Comparison of ENCODE assay signal across 18 cellular contexts in genomic region chr4:152482211-152482610, GRCh38. TPM values are rescaled to one million over a fixed set of nuclear protein-coding genes. Genes with fewer than 3 reads are reported as not detected.
DNase-seq lines count a peak whose midpoint lies in the region; ATAC-seq, FAIRE-seq and TF ChIP-seq lines count a peak whose summit lies in the region.
"Had no signal": no experiment of that assay in that cellular context is flagged by ENCODE, and none has a peak within 500 bp of the region (broad histone marks: within the 10 kb centered on the region; RNA-seq: fewer than 3 reads in every experiment).

No MANE protein-coding gene starts in this region.

- H3K36me3 Mint-ChIP-seq in effector memory CD8-positive, alpha-beta T cell (ENCODE audit: insufficient read depth) = peaks cover 6% of the 10 kb centered on the region
- H3K36me3 Mint-ChIP-seq in type B pancreatic cell = no peaks in the 10 kb centered on the region

- H3K9me3 Mint-ChIP-seq in effector memory CD8-positive, alpha-beta T cell = peaks cover 0 to 2% of the 10 kb centered on the region in 2 donors
- no peaks in the 10 kb centered on the region for H3K9me3 Mint-ChIP-seq in type B pancreatic cell
- H3K9me3 Mint-ChIP-seq: CD8-positive, alpha-beta memory T cell had no signal

- FAIRE-seq in GM12878 (lab: Jason Lieb, UNC) = peak; percentile 27
- FAIRE-seq: GM12892, GM18507, H54 had no signal

- peak overlapping the region; percentile 67 to 72 for H3K27ac Mint-ChIP-seq in effector memory CD8-positive, alpha-beta T cell
- H3K27ac Mint-ChIP-seq in type B pancreatic cell = no peak overlapping the region
- H3K27ac Mint-ChIP-seq: B cell; CD8-positive, alpha-beta memory T cell; GM23338 had no signal

- RAD21 ChIA-PET in GM12878 (lab: Charles Lee; ENCODE audit: unreplicated experiment) = no interaction called here

- H3K4me3 Mint-ChIP-seq in effector memory CD8-positive, alpha-beta T cell = no peak overlapping the region
- H3K4me3 Mint-ChIP-seq in type B pancreatic cell = no peak overlapping the region
- H3K4me3 Mint-ChIP-seq: B cell; CD4-positive, CD25-positive, alpha-beta regulatory T cell; CD8-positive, alpha-beta memory T cell; GM23338 had no signal

- H2AFZ ChIP-seq in ACC112 (ENCODE audit: low read length, unreplicated experiment) (no peak overlapping the region), GM12878 (ENCODE audit: control insufficient read depth, low read depth, low read length) (no peak overlapping the region)
- H2AFZ ChIP-seq: GM23338 had no signal

- H3K9ac ChIP-seq in GM12878 (ENCODE audit: control insufficient read depth, insufficient read depth, low read length) = no peak overlapping the region
- H3K9ac ChIP-seq in skeletal muscle satellite cell (ENCODE audit: low read depth, low read length) = no peak overlapping the region
- H3K9ac ChIP-seq: BLaER1 treated with 17β-estradiol and CSF1 and Interleukin-3, amounts not matched to agents 10 nM and 100 nM had no signal

- no peaks in the 10 kb centered on the region; the same call in 1 of the 2 replicates for H4K20me1 ChIP-seq in GM12878 (ENCODE audit: control insufficient read depth, insufficient read depth)

- H3K9me3 ChIP-seq in GM12878 (replicated peaks; ENCODE audit: control insufficient read depth, insufficient read depth, low read length) (peaks cover 10% of the 10 kb centered on the region), skeletal muscle satellite cell (replicated peaks; ENCODE audit: low read length) (no peaks in the 10 kb centered on the region)

- TF ChIP-seq EP300 in GM12878 (IDR thresholded peaks at IDR 0.05; ENCODE audit: borderline replicate concordance in 1 of 2, control insufficient read depth in 1 of 2, low read depth in 2 of 2, low read length in 2 of 2) = no peak

- intact Hi-C loops in GM12878 (cut with micrococcal nuclease; ENCODE audit: unreplicated experiment) = no loop called here

- TF ChIP-seq POLR2A in GM12878 (IDR thresholded peaks at IDR 0.05; ENCODE audit: low read depth, low read length) = no peak

- H3K27me3 Mint-ChIP-seq in effector memory CD8-positive, alpha-beta T cell = no peaks in the 10 kb centered on the region
- no peaks in the 10 kb centered on the region for H3K27me3 Mint-ChIP-seq in type B pancreatic cell
- H3K27me3 Mint-ChIP-seq: B cell; CD4-positive, CD25-positive, alpha-beta regulatory T cell; CD8-positive, alpha-beta memory T cell had no signal

- H3K27ac ChIP-seq in ACC112 (ENCODE audit: low read depth, low read length) (peak overlapping the region; percentile 14), GM12878 (ENCODE audit: control insufficient read depth, insufficient read depth) (no peak overlapping the region), caudate nucleus (ENCODE audit: low read depth, low read length) (no peak overlapping the region)
- H3K27ac ChIP-seq: BLaER1 treated with 17β-estradiol and CSF1 and Interleukin-3, amounts not matched to agents 10 nM and 100 nM had no signal

- WGBS in GM12878 (ENCODE audit: insufficient coverage, insufficient replicate concordance, low lambda C conversion rate, missing lambda C conversion rate) = 100% methylated on average over 2 of the region's 2 CpGs

- no peak for ATAC-seq in GM12878
- ATAC-seq in effector memory CD8-positive, alpha-beta T cell (replicated peaks) = no peak
- ATAC-seq: GM23338 had no signal

- H3K79me2 ChIP-seq in ACC112 (ENCODE audit: control insufficient read depth, insufficient read depth, low read length, unreplicated experiment) (peaks cover 25% of the 10 kb centered on the region), GM12878 (ENCODE audit: control insufficient read depth, insufficient read depth, low read length) (peaks cover 52% of the 10 kb centered on the region)

- CTCF ChIA-PET in GM12878 (lab: Yijun Ruan, JAX) = interaction anchor here (2.7 kb wide), 1 partner anchor 16 kb away, joined by 7 read pairs; no protein-coding TSS in a partner anchor

- DNase-seq in GM12878 (ENCODE audit: low read depth, low spot score) = no peak
- DNase-seq in effector memory CD8-positive, alpha-beta T cell = no peak
- no peak for DNase-seq in caudate nucleus (lab: John Stamatoyannopoulos, UW)
- no peak for DNase-seq in C1 segment of cervical spinal cord (lab: John Stamatoyannopoulos, UW)
- no peak for DNase-seq in type B pancreatic cell (ENCODE audit: extremely low spot score, unreplicated experiment)
- DNase-seq: 8988T; CD4-positive, CD25-positive, alpha-beta regulatory T cell; CD8-positive, alpha-beta memory T cell; COR-L47; HCEC 1CT had no signal

- POLR2A ChIA-PET in GM12878 (lab: Charles Lee) = no interaction called here

- H3K4me1 ChIP-seq in ACC112 (ENCODE audit: control insufficient read depth, insufficient read depth, low read length, unreplicated experiment) (peaks cover 30% of the 10 kb centered on the region), GM12878 (ENCODE audit: control insufficient read depth, insufficient read depth, low read length) (peaks cover 7% of the 10 kb centered on the region), skeletal muscle satellite cell (ENCODE audit: control insufficient read depth, insufficient read depth, low read length) (peaks cover 27% of the 10 kb centered on the region)

- no TSS peak for BruUV-seq in GM12878 (replicated peaks; lab: Mats Ljungman, UMichigan)

- H3K4me3 ChIP-seq in ACC112 (ENCODE audit: low read depth, low read length) (no peak overlapping the region), GM12878 (no peak overlapping the region), skeletal muscle satellite cell (ENCODE audit: low read length) (no peak overlapping the region)
- H3K4me3 ChIP-seq: BLaER1 treated with 17β-estradiol and CSF1 and Interleukin-3, amounts not matched to agents 10 nM and 100 nM; GM23338 had no signal

- H3K27me3 ChIP-seq in ACC112 (ENCODE audit: insufficient read depth, low read length) = no peaks in the 10 kb centered on the region
- H3K27me3 ChIP-seq in GM12878 (replicated peaks in 1 of 2; ENCODE audit: control insufficient read depth in 2 of 2, insufficient read depth in 2 of 2, low read length in 1 of 2) = no peaks in the 10 kb centered on the region
- H3K27me3 ChIP-seq in skeletal muscle satellite cell (ENCODE audit: control insufficient read depth, insufficient read depth, low read length) = no peaks in the 10 kb centered on the region
- H3K27me3 ChIP-seq: BLaER1 treated with 17β-estradiol and CSF1 and Interleukin-3, amounts not matched to agents 10 nM and 100 nM had no signal

- in situ Hi-C loops in GM12878 (cut with MboI) = no loop called here

- no peak for TF ChIP-seq CTCF in GM12878 (IDR thresholded peaks at IDR 0.05 in 2 of 3, conservative IDR thresholded peaks at IDR 0.05 in 1 of 3; ENCODE audit: control insufficient read depth in 2 of 3, extremely low read depth in 1 of 3, insufficient read depth in 1 of 3, low read depth in 3 of 3, low read length in 3 of 3)
- TF ChIP-seq CTCF in type B pancreatic cell (conservative IDR thresholded peaks at IDR 0.05) = no peak

- peaks cover 4% of the 10 kb centered on the region; the same call in 1 of the 2 replicates for H3K36me3 ChIP-seq in ACC112 (ENCODE audit: insufficient read depth, low read length)
- peaks cover 0 to 5% of the 10 kb centered on the region in 2 experiments; a peak in 2 of 4 replicates for H3K36me3 ChIP-seq in GM12878 (ENCODE audit: control insufficient read depth in 2 of 2, insufficient read depth in 2 of 2, low read length in 1 of 2)
- H3K36me3 ChIP-seq in skeletal muscle satellite cell (ENCODE audit: insufficient read depth, low read length) = no peaks in the 10 kb centered on the region

- H3K4me2 ChIP-seq in GM12878 (ENCODE audit: control insufficient read depth, insufficient read depth) (no peak overlapping the region), skeletal muscle satellite cell (ENCODE audit: low read length) (peak overlapping the region; percentile 7)
- H3K4me2 ChIP-seq: BLaER1 treated with 17β-estradiol and CSF1 and Interleukin-3, amounts not matched to agents 10 nM and 100 nM; GM23338 had no signal

- H3K4me1 Mint-ChIP-seq in effector memory CD8-positive, alpha-beta T cell (ENCODE audit: low read depth in 2 of 2) = peaks cover 18 to 44% of the 10 kb centered on the region in 2 donors
- peaks cover 20% of the 10 kb centered on the region for H3K4me1 Mint-ChIP-seq in type B pancreatic cell (ENCODE audit: unreplicated experiment)

- no peak for TF ChIP-seq RAD21 in GM12878 (IDR thresholded peaks at IDR 0.05; ENCODE audit: insufficient read depth, low read depth, low read length)

- SMC1A ChIA-PET in GM12878 (lab: Charles Lee; ENCODE audit: uncharacterized antibody, unreplicated experiment) = no interaction called here

TF ChIP-seq in GM12878, 131 proteins besides CTCF, POLR2A, EP300 and RAD21 (continues in another document):
- no peak for TF ChIP-seq MTA3 (IDR thresholded peaks at IDR 0.05; ENCODE audit: borderline replicate concordance, low read length)
- TF ChIP-seq RBBP5 (conservative IDR thresholded peaks at IDR 0.05) = no peak
- no peak for TF ChIP-seq ESRRA (IDR thresholded peaks at IDR 0.05; ENCODE audit: low read length)

RNA-seq across cellular contexts. Expression of gene FBXW7, which starts 53.7 kb away (rescaled TPM):
- total RNA-seq in GM12878 (2013; cell fraction: nucleolus; rRNA removed) = 401 and 420 TPM in 2 replicates
- total RNA-seq in GM12878 (2014; rRNA removed) (56.4 and 73.7 TPM in 2 replicates), GM12878 (2014; rRNA removed; fragmentation: Illumina TruSeq; extraction: Trizol) (118 and 122 TPM in 2 replicates), GM12878 (2021) (60.4 and 61.3 TPM in 2 replicates), type B pancreatic cell (ENCODE audit: low replicate concordance) (49.3 and 53.0 TPM in 2 replicates)
- polyA plus RNA-seq in GM12878 (2011; ENCODE audit: low read depth) = 43.9 TPM
- polyA plus RNA-seq in GM12878 (2011; rRNA removed) (51.9 and 67.4 TPM in 2 replicates), GM12878 (2014; fragmentation: Illumina TruSeq; extraction: Trizol) (55.8 and 82.0 TPM in 2 replicates), GM12878 (2014; fragmentation: Nextera tagmentation; extraction: Ambion mirVana) (10 to 100 TPM; 40.2 to 42.5 TPM), GM12878 (2014; rRNA removed) (34.6 and 42.0 TPM in 2 replicates), GM12878 (2016; fragmentation: Nextera tagmentation; extraction: Ambion mirVana) (10 to 100 TPM; 35.8 to 37.4 TPM)
- 14.5 and 19.1 TPM in 2 replicates for polyA plus RNA-seq in GM12878 (2011; cell fraction: cytosol; rRNA removed)
- polyA plus RNA-seq in GM12878 (2011; cell fraction: nucleus; rRNA removed) = 95.0 and 104 TPM in 2 replicates
- 48.5 and 61.3 TPM in 2 replicates for polyA plus RNA-seq in GM12878 (2012)
- 87.7 and 134 TPM in 2 replicates for polyA minus RNA-seq in GM12878 (2011; rRNA and poly(A)+ RNA removed)
- polyA minus RNA-seq in GM12878 (2011; cell fraction: cytosol; rRNA and poly(A)+ RNA removed) = 21.4 and 22.9 TPM in 2 replicates
- polyA minus RNA-seq in GM12878 (2011; cell fraction: nucleus; rRNA and poly(A)+ RNA removed) = 101 and 142 TPM in 2 replicates
- total RNA-seq in skeletal muscle satellite cell (2012; rRNA removed) = 45.7 and 46.4 TPM in 2 replicates
